Comparison of ENCODE assay signal across 1 cellular context in genomic region chr4:88523325-88524129, GRCh38.
TF ChIP-seq lines count a peak whose summit lies in the region.

TSS of gene PYURF (minus strand) at chr4:88523776. CDS start at chr4:88523700, 76 bp downstream.

TF ChIP-seq in HepG2, 621 proteins besides CTCF, POLR2A, EP300 and RAD21 (continued from another document and continues in another):
- TF ChIP-seq CHCHD3 (CRISPR knock-in tag; IDR thresholded peaks at IDR 0.05) = peak; percentile 85; the same call in 1 of the 2 replicates
- TF ChIP-seq, protein P1, sequence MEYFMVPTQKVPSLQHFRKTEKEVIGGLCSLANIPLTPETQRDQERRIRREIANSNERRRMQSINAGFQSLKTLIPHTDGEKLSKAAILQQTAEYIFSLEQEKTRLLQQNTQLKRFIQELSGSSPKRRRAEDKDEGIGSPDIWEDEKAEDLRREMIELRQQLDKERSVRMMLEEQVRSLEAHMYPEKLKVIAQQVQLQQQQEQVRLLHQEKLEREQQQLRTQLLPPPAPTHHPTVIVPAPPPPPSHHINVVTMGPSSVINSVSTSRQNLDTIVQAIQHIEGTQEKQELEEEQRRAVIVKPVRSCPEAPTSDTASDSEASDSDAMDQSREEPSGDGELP (IDR thresholded peaks at IDR 0.05; ENCODE audit: borderline replicate concordance, low read depth) = peak; percentile 52; the same call in 1 of the 2 replicates
- TF ChIP-seq ZNF790 (CRISPR knock-in tag; IDR thresholded peaks at IDR 0.05; ENCODE audit: borderline replicate concordance) = no peak
- TF ChIP-seq, protein P2, sequence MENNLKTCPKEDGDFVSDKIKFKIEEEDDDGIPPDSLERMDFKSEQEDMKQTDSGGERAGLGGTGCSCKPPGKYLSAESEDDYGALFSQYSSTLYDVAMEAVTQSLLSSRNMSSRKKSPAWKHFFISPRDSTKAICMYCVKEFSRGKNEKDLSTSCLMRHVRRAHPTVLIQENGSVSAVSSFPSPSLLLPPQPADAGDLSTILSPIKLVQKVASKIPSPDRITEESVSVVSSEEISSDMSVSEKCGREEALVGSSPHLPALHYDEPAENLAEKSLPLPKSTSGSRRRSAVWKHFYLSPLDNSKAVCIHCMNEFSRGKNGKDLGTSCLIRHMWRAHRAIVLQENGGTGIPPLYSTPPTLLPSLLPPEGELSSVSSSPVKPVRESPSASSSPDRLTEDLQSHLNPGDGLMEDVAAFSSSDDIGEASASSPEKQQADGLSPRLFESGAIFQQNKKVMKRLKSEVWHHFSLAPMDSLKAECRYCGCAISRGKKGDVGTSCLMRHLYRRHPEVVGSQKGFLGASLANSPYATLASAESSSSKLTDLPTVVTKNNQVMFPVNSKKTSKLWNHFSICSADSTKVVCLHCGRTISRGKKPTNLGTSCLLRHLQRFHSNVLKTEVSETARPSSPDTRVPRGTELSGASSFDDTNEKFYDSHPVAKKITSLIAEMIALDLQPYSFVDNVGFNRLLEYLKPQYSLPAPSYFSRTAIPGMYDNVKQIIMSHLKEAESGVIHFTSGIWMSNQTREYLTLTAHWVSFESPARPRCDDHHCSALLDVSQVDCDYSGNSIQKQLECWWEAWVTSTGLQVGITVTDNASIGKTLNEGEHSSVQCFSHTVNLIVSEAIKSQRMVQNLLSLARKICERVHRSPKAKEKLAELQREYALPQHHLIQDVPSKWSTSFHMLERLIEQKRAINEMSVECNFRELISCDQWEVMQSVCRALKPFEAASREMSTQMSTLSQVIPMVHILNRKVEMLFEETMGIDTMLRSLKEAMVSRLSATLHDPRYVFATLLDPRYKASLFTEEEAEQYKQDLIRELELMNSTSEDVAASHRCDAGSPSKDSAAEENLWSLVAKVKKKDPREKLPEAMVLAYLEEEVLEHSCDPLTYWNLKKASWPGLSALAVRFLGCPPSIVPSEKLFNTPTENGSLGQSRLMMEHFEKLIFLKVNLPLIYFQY (CRISPR knock-in tag; IDR thresholded peaks at IDR 0.05; ENCODE audit: borderline replicate concordance) = 0 out of 2 replicates have a peak, but pooled peaks have one; percentile 16
- no peak for TF ChIP-seq ZNF549 (CRISPR knock-in tag; IDR thresholded peaks at IDR 0.05)
- TF ChIP-seq MZF1 (CRISPR knock-in tag; IDR thresholded peaks at IDR 0.05; ENCODE audit: borderline replicate concordance) = no peak
- TF ChIP-seq KLF9 (CRISPR knock-in tag; IDR thresholded peaks at IDR 0.05; ENCODE audit: low read depth) = no peak
- peak; percentile 70; the same call in 1 of the 2 replicates for TF ChIP-seq ZNF614 (CRISPR knock-in tag; IDR thresholded peaks at IDR 0.05; ENCODE audit: borderline replicate concordance)
- TF ChIP-seq XRCC5 (optimal IDR thresholded peaks at IDR 0.05; ENCODE audit: low read length) = peak; percentile 90
- TF ChIP-seq KDM2A (CRISPR knock-in tag; IDR thresholded peaks at IDR 0.05; ENCODE audit: borderline replicate concordance, low read depth) = peak; percentile 90
- TF ChIP-seq ZNF503 (CRISPR knock-in tag; IDR thresholded peaks at IDR 0.05) = 0 out of 2 replicates have a peak, but pooled peaks have one; percentile 53
- TF ChIP-seq SRF (IDR thresholded peaks at IDR 0.05; ENCODE audit: low read depth, low read length) = no peak
- TF ChIP-seq, protein P3, sequence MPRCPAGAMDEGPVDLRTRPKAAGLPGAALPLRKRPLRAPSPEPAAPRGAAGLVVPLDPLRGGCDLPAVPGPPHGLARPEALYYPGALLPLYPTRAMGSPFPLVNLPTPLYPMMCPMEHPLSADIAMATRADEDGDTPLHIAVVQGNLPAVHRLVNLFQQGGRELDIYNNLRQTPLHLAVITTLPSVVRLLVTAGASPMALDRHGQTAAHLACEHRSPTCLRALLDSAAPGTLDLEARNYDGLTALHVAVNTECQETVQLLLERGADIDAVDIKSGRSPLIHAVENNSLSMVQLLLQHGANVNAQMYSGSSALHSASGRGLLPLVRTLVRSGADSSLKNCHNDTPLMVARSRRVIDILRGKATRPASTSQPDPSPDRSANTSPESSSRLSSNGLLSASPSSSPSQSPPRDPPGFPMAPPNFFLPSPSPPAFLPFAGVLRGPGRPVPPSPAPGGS (CRISPR knock-in tag; IDR thresholded peaks at IDR 0.05) = peak; percentile 97
- TF ChIP-seq DDIT3 (CRISPR knock-in tag; IDR thresholded peaks at IDR 0.05) = no peak
- TF ChIP-seq TMF1 (CRISPR knock-in tag; IDR thresholded peaks at IDR 0.05; ENCODE audit: low read depth) = peak; percentile 95
- TF ChIP-seq, protein P4, sequence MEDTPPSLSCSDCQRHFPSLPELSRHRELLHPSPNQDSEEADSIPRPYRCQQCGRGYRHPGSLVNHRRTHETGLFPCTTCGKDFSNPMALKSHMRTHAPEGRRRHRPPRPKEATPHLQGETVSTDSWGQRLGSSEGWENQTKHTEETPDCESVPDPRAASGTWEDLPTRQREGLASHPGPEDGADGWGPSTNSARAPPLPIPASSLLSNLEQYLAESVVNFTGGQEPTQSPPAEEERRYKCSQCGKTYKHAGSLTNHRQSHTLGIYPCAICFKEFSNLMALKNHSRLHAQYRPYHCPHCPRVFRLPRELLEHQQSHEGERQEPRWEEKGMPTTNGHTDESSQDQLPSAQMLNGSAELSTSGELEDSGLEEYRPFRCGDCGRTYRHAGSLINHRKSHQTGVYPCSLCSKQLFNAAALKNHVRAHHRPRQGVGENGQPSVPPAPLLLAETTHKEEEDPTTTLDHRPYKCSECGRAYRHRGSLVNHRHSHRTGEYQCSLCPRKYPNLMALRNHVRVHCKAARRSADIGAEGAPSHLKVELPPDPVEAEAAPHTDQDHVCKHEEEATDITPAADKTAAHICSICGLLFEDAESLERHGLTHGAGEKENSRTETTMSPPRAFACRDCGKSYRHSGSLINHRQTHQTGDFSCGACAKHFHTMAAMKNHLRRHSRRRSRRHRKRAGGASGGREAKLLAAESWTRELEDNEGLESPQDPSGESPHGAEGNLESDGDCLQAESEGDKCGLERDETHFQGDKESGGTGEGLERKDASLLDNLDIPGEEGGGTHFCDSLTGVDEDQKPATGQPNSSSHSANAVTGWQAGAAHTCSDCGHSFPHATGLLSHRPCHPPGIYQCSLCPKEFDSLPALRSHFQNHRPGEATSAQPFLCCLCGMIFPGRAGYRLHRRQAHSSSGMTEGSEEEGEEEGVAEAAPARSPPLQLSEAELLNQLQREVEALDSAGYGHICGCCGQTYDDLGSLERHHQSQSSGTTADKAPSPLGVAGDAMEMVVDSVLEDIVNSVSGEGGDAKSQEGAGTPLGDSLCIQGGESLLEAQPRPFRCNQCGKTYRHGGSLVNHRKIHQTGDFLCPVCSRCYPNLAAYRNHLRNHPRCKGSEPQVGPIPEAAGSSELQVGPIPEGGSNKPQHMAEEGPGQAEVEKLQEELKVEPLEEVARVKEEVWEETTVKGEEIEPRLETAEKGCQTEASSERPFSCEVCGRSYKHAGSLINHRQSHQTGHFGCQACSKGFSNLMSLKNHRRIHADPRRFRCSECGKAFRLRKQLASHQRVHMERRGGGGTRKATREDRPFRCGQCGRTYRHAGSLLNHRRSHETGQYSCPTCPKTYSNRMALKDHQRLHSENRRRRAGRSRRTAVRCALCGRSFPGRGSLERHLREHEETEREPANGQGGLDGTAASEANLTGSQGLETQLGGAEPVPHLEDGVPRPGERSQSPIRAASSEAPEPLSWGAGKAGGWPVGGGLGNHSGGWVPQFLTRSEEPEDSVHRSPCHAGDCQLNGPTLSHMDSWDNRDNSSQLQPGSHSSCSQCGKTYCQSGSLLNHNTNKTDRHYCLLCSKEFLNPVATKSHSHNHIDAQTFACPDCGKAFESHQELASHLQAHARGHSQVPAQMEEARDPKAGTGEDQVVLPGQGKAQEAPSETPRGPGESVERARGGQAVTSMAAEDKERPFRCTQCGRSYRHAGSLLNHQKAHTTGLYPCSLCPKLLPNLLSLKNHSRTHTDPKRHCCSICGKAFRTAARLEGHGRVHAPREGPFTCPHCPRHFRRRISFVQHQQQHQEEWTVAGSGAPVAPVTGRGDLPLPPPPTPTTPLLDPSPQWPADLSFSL (CRISPR knock-in tag; IDR thresholded peaks at IDR 0.05) = no peak
- TF ChIP-seq, protein P5, sequence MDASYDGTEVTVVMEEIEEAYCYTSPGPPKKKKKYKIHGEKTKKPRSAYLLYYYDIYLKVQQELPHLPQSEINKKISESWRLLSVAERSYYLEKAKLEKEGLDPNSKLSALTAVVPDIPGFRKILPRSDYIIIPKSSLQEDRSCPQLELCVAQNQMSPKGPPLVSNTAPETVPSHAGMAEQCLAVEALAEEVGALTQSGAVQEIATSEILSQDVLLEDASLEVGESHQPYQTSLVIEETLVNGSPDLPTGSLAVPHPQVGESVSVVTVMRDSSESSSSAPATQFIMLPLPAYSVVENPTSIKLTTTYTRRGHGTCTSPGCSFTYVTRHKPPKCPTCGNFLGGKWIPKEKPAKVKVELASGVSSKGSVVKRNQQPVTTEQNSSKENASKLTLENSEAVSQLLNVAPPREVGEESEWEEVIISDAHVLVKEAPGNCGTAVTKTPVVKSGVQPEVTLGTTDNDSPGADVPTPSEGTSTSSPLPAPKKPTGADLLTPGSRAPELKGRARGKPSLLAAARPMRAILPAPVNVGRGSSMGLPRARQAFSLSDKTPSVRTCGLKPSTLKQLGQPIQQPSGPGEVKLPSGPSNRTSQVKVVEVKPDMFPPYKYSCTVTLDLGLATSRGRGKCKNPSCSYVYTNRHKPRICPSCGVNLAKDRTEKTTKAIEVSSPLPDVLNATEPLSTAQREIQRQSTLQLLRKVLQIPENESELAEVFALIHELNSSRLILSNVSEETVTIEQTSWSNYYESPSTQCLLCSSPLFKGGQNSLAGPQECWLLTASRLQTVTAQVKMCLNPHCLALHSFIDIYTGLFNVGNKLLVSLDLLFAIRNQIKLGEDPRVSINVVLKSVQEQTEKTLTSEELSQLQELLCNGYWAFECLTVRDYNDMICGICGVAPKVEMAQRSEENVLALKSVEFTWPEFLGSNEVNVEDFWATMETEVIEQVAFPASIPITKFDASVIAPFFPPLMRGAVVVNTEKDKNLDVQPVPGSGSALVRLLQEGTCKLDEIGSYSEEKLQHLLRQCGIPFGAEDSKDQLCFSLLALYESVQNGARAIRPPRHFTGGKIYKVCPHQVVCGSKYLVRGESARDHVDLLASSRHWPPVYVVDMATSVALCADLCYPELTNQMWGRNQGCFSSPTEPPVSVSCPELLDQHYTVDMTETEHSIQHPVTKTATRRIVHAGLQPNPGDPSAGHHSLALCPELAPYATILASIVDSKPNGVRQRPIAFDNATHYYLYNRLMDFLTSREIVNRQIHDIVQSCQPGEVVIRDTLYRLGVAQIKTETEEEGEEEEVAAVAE (CRISPR knock-in tag; IDR thresholded peaks at IDR 0.05; ENCODE audit: borderline replicate concordance) = no peak
- TF ChIP-seq CEBPG (CRISPR knock-in tag; IDR thresholded peaks at IDR 0.05) = 0 out of 2 replicates have a peak, but pooled peaks have one; percentile 35
- peak; percentile 83 for TF ChIP-seq ZNF83 (CRISPR knock-in tag; IDR thresholded peaks at IDR 0.05; ENCODE audit: borderline replicate concordance)
- peak; percentile 87 for TF ChIP-seq REPIN1 (CRISPR knock-in tag; IDR thresholded peaks at IDR 0.05; ENCODE audit: borderline replicate concordance, low read depth)
- TF ChIP-seq ZGPAT (CRISPR knock-in tag; IDR thresholded peaks at IDR 0.05) = peak; percentile 97
- no peak for TF ChIP-seq ZNF292 (CRISPR knock-in tag; IDR thresholded peaks at IDR 0.05; ENCODE audit: borderline replicate concordance, low read depth)
- TF ChIP-seq NFYC (CRISPR knock-in tag; IDR thresholded peaks at IDR 0.05) = peak; percentile 45
- TF ChIP-seq ZNF841 (CRISPR knock-in tag; IDR thresholded peaks at IDR 0.05; ENCODE audit: borderline replicate concordance) = 0 out of 2 replicates have a peak, but pooled peaks have one; percentile 67
- TF ChIP-seq JDP2 (CRISPR knock-in tag; IDR thresholded peaks at IDR 0.05; ENCODE audit: borderline replicate concordance) = peak; percentile 81; the same call in 1 of the 2 replicates
- peak; percentile 88 for TF ChIP-seq ZNF749 (CRISPR knock-in tag; IDR thresholded peaks at IDR 0.05; ENCODE audit: borderline replicate concordance)
- TF ChIP-seq LRRFIP1 (CRISPR knock-in tag; conservative IDR thresholded peaks at IDR 0.05) = no peak
- TF ChIP-seq ZNF44 (CRISPR knock-in tag; IDR thresholded peaks at IDR 0.05) = no peak
- peak; percentile 94 for TF ChIP-seq MED8 (CRISPR knock-in tag; IDR thresholded peaks at IDR 0.05; ENCODE audit: insufficient replicate concordance)
- no peak for TF ChIP-seq NFATC3 (CRISPR knock-in tag; IDR thresholded peaks at IDR 0.05)
- TF ChIP-seq HOXA5 (CRISPR knock-in tag; IDR thresholded peaks at IDR 0.05) = peak; percentile 83
